12 cellular contexts compared by ENCODE assay signal in the genomic region with DNA sequence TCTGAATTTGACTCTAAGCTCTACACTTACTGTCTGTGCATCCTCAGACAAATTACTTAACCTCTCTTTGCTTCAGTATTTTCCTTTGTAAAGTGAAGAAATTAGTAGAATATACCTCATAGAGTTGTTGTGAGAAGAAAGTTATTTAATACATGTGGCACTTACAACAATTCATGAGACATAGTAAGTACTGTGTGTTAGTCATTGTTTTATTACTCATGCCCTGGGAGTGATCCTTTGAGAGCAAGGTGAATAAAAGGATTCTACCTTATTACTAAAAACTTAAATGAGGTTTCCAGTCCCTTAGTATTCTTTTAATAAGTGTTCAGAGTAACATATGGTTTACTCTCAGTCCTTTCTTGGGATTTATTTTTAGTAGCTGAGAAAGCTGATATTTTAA.
DNase-seq lines count a peak whose midpoint lies in the region; TF ChIP-seq lines count a peak whose summit lies in the region.
"Had no signal": no experiment of that assay in that cellular context is flagged by ENCODE, and none has a peak within 500 bp of the region (broad histone marks: within the 10 kb centered on the region; RNA-seq: fewer than 3 reads in every experiment).

No MANE protein-coding gene starts in this region.

- H3K4me2 ChIP-seq in neuronal stem cell (ENCODE audit: insufficient read depth, low read length, poor library complexity, severe bottlenecking), result no peak overlapping the region

- POLR2A ChIA-PET in RWPE1 (lab: Yijun Ruan, JAX; ENCODE audit: low non-redundant PET), result no interaction called here

- no peak overlapping the region for H2BK15ac ChIP-seq in neuronal stem cell (ENCODE audit: low read length)

- no peak overlapping the region for H3K4ac ChIP-seq in neuronal stem cell (ENCODE audit: low read length)

- no peak overlapping the region for H2AK5ac ChIP-seq in neuronal stem cell (ENCODE audit: low read depth, low read length)

- H3K4me3 ChIP-seq in epithelial cell of esophagus (ENCODE audit: low read length), result no peak overlapping the region
- H3K4me3 ChIP-seq in neuronal stem cell (ENCODE audit: low read length in 2 of 2), result no peak overlapping the region
- no peak overlapping the region for H3K4me3 ChIP-seq in tibial nerve

- no peaks in the 10 kb centered on the region for H3K4me1 ChIP-seq in neuronal stem cell (ENCODE audit: control insufficient read depth in 2 of 2, insufficient read depth in 1 of 2, low read depth in 1 of 2, low read length in 2 of 2)
- H3K4me1 ChIP-seq in tibial nerve, result no peaks in the 10 kb centered on the region

- H3K23ac ChIP-seq in neuronal stem cell (ENCODE audit: low read depth, low read length, poor library complexity), result no peak overlapping the region

- no peaks in the 10 kb centered on the region for H3K27me3 ChIP-seq in neuronal stem cell (ENCODE audit: control insufficient read depth in 3 of 3, insufficient read depth in 3 of 3, low read depth in 1 of 3, low read length in 3 of 3)
- H3K27me3 ChIP-seq in tibial nerve, result no peaks in the 10 kb centered on the region

- H3K9me3 ChIP-seq in neuronal stem cell (replicated peaks in 1 of 2; ENCODE audit: control insufficient read depth in 2 of 2, insufficient read depth in 1 of 2, low read depth in 1 of 2, low read length in 2 of 2), result no peaks in the 10 kb centered on the region
- H3K9me3 ChIP-seq in tibial nerve, result peaks cover 0 to 4% (median 0%) of the 10 kb centered on the region in 4 donors

- no peak overlapping the region for H3K27ac ChIP-seq in RWPE1
- no peak overlapping the region for H3K27ac ChIP-seq in neuronal stem cell (replicated peaks; ENCODE audit: low read length)
- no peak overlapping the region for H3K27ac ChIP-seq in tibial nerve
- H3K27ac ChIP-seq: 22Rv1 had no signal

- H3K18ac ChIP-seq in neuronal stem cell (ENCODE audit: low read length), result no peak overlapping the region

- H3K36me3 ChIP-seq in neuronal stem cell (replicated peaks in 1 of 2; ENCODE audit: control insufficient read depth in 2 of 2, insufficient read depth in 2 of 2, low read length in 2 of 2) (no peaks in the 10 kb centered on the region), tibial nerve (no peaks in the 10 kb centered on the region)

- no peak overlapping the region for H2AFZ ChIP-seq in neuronal stem cell (ENCODE audit: low read length)

- DNase-seq in DMS53 (lab: John Stamatoyannopoulos, UW), result peak; percentile 6
- no peak for DNase-seq in DMS53 treated with DMSO at 0.1 percent for 48 hours (lab: John Stamatoyannopoulos, UW; ENCODE audit: unreplicated experiment)
- peak; percentile 20 for DNase-seq in RWPE1 (ENCODE audit: low spot score)
- peak; percentile 73 for DNase-seq in epithelial cell of esophagus (ENCODE audit: low read depth)
- peak; percentile 7 for DNase-seq in renal cortical epithelial cell (ENCODE audit: low read depth)
- no peak for DNase-seq in neuronal stem cell (ENCODE audit: low spot score)
- DNase-seq in activated T-cell treated with anti-CD3 and anti-CD28 coated beads, Interleukin-2, amount 50 U/mL, for 48 hours, result no peak
- DNase-seq in tibial nerve (ENCODE audit: low spot score in 2 of 2), result no peak
- DNase-seq: DMS79, GDM1, HCEC 1CT had no signal

- H3K9ac ChIP-seq in neuronal stem cell (ENCODE audit: low read depth, low read length, poor library complexity), result no peak overlapping the region

- H2BK12ac ChIP-seq in neuronal stem cell (ENCODE audit: low read length), result no peak overlapping the region

- CTCF ChIA-PET in RWPE1 (lab: Yijun Ruan, JAX), result no interaction called here

- no peak for TF ChIP-seq POLR2A in tibial nerve (IDR thresholded peaks at IDR 0.05)

- no peak overlapping the region for H3K14ac ChIP-seq in neuronal stem cell (ENCODE audit: low read length)

- H3K79me1 ChIP-seq in neuronal stem cell (ENCODE audit: low read depth, low read length), result no peaks in the 10 kb centered on the region

- TF ChIP-seq EP300 in tibial nerve (IDR thresholded peaks at IDR 0.05), result no peak

- H4K91ac ChIP-seq in neuronal stem cell (ENCODE audit: low read depth, low read length, poor library complexity), result no peak overlapping the region

- no peak overlapping the region for H2BK120ac ChIP-seq in neuronal stem cell (ENCODE audit: low read depth, low read length)

- no peak overlapping the region for H2BK5ac ChIP-seq in neuronal stem cell (ENCODE audit: low read length)

- H4K8ac ChIP-seq in neuronal stem cell (ENCODE audit: low read depth, low read length), result no peak overlapping the region

- no peak for TF ChIP-seq CTCF in RWPE1 (conservative IDR thresholded peaks at IDR 0.05; ENCODE audit: low read depth)
- no peak for TF ChIP-seq CTCF in epithelial cell of esophagus (IDR thresholded peaks at IDR 0.05; ENCODE audit: insufficient read depth, low read depth, low read length, missing control alignments)
- TF ChIP-seq CTCF in tibial nerve (IDR thresholded peaks at IDR 0.05), result no peak

Comparison
In these comparisons a context has a peak if more than half of its experiments do, and no peak if none do; other contexts are left out.
1. DNase-seq: peak in DMS53 (single experiment), RWPE1 (single experiment), epithelial cell of esophagus (single experiment) and renal cortical epithelial cell (single experiment); none in DMS53 treated with DMSO at 0.1 percent for 48 hours (single experiment), neuronal stem cell (single experiment), activated T-cell treated with anti-CD3 and anti-CD28 coated beads, Interleukin-2, amount 50 U/mL, for 48 hours (0 of 2) and tibial nerve (0 of 2).